ENCODE assay signal across 8 cellular contexts in genomic region chr7:5045558-5046396, GRCh38.
DNase-seq lines count a peak whose midpoint lies in the region; ATAC-seq and TF ChIP-seq lines count a peak whose summit lies in the region.

RBAK (plus strand) TSS chr7:5045860; CDS start chr7:5048077, 2,217 bp downstream.

- H3K27ac Mint-ChIP-seq in central memory CD8-positive, alpha-beta T cell (ENCODE audit: low read depth): peak within 1 kb of the TSS; percentile 93

- peak; percentile 100 for ATAC-seq in GM19025 (IDR thresholded peaks at IDR 0.05; ENCODE audit: low read depth, unreplicated experiment)
- peak; percentile 100 for ATAC-seq in HG03280 (IDR thresholded peaks at IDR 0.05; ENCODE audit: unreplicated experiment)
- peak; percentile 99 for ATAC-seq in central memory CD8-positive, alpha-beta T cell (replicated peaks; ENCODE audit: extremely low read depth, poor library complexity, severe bottlenecking)

- TF ChIP-seq CTCF in AG10803 (conservative IDR thresholded peaks at IDR 0.05; ENCODE audit: low read length): no peak

- DNase-seq in AG10803 (ENCODE audit: low read depth) (peak; percentile 97), NCI-H446 (lab: John Stamatoyannopoulos, UW) (peak; percentile 86 to 92), islet precursor cell (peak; percentile 96)
- DNase-seq in activated CD4-positive, CD25-positive, alpha-beta regulatory T cell treated with anti-CD3 and anti-CD28 coated beads, Interleukin-2, amount 50 U/mL, for 16 hours (ENCODE audit: low read depth, low spot score): peak; percentile 73
- peak; percentile 76 to 80 for DNase-seq in central memory CD8-positive, alpha-beta T cell (ENCODE audit: low spot score in 2 of 2)
- DNase-seq in stimulated activated CD4-positive, alpha-beta T cell treated with anti-CD3 and anti-CD28 coated beads, Interleukin-12 subunit alpha, Interleukin-12 subunit beta, amount 100 ng/mL, for 4 hours: peak; percentile 86

- peak within 1 kb of the TSS; percentile 85 for H3K4me3 Mint-ChIP-seq in central memory CD8-positive, alpha-beta T cell

- no peaks in the 10 kb centered on the region for H3K9me3 Mint-ChIP-seq in central memory CD8-positive, alpha-beta T cell

- H3K4me1 Mint-ChIP-seq in central memory CD8-positive, alpha-beta T cell: peaks cover 30% of the 10 kb centered on the region

- peaks cover 35% of the 10 kb centered on the region for H3K36me3 Mint-ChIP-seq in central memory CD8-positive, alpha-beta T cell (ENCODE audit: insufficient read depth)

- H3K27me3 Mint-ChIP-seq in central memory CD8-positive, alpha-beta T cell: no peaks in the 10 kb centered on the region

- peak within 1 kb of the TSS; percentile 81 for H3K4me3 ChIP-seq in AG10803 (ENCODE audit: low read length)

Comparison
In these comparisons a context has a peak if more than half of its experiments do, and no peak if none do; other contexts are left out.
1. Peak in every context shown above with its lines: DNase-seq, ATAC-seq and H3K4me3 ChIP-seq.